ENCODE assay signal across 1 cellular context in the genomic region with DNA sequence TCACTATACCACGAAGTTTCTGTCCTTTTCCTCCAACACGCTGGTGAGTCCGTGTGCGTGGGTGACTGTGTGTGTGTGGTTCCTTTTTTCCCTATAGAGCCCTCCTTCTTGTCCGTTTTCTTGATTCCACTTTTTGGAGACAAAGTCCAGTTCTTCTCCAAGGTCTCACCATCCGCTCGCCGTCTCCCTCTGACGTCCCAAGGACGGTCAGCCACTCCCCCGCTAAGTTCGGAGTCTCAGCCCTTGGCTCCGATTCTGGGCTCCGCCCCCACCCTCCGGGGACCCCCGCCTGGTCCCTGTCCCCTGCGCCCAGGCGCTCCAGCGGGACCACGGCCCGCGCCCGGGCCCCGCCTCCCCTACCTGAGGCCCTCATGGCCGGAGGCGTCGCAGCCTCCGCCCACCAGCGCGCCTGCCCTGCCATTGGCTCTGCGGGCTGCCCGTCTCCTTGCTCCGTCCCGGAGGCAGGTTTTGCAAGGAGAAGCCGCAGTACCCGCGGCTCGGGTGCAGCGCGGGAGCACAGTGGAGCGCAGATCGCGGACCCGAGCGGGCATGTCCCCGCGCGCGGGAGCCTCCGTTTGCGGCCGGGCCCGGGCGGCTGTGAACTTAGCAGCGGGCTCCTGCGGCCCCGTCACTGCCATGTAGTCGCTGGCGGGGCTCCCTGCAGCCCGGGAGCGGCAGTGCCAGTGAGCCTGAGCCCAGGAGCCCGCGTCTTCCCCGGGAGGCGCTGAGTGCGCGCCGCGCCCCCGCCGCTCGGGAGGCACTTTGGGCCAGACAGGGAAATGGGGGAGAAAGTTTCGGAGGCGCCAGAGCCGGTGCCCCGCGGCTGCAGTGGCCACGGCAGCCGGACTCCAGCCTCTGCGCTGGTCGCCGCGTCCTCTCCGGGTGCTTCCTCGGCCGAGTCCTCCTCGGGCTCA.
A peak's percentile ranks its signal among the peaks of the same experiment; 100 is the strongest.
TF ChIP-seq lines count a peak whose summit lies in the region.

A gene (plus strand): TSS at position 517 of the 914 bp plus-strand sequence. CDS start 263 bp downstream, at position 780.

TF ChIP-seq in HEK293, 187 proteins besides CTCF, POLR2A, EP300 and RAD21 (continued from another document and continues in another):
- TF ChIP-seq, protein P1, sequence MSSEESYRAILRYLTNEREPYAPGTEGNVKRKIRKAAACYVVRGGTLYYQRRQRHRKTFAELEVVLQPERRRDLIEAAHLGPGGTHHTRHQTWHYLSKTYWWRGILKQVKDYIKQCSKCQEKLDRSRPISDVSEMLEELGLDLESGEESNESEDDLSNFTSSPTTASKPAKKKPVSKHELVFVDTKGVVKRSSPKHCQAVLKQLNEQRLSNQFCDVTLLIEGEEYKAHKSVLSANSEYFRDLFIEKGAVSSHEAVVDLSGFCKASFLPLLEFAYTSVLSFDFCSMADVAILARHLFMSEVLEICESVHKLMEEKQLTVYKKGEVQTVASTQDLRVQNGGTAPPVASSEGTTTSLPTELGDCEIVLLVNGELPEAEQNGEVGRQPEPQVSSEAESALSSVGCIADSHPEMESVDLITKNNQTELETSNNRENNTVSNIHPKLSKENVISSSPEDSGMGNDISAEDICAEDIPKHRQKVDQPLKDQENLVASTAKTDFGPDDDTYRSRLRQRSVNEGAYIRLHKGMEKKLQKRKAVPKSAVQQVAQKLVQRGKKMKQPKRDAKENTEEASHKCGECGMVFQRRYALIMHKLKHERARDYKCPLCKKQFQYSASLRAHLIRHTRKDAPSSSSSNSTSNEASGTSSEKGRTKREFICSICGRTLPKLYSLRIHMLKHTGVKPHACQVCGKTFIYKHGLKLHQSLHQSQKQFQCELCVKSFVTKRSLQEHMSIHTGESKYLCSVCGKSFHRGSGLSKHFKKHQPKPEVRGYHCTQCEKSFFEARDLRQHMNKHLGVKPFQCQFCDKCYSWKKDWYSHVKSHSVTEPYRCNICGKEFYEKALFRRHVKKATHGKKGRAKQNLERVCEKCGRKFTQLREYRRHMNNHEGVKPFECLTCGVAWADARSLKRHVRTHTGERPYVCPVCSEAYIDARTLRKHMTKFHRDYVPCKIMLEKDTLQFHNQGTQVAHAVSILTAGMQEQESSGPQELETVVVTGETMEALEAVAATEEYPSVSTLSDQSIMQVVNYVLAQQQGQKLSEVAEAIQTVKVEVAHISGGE (tag by site-specific recombination; conservative IDR thresholded peaks at IDR 0.05; ENCODE audit: low read depth) = peak; percentile 25; the same call in 1 of the 2 replicates
- TF ChIP-seq ZNF623 (tag by site-specific recombination; IDR thresholded peaks at IDR 0.05) = no peak
- TF ChIP-seq, protein P2, sequence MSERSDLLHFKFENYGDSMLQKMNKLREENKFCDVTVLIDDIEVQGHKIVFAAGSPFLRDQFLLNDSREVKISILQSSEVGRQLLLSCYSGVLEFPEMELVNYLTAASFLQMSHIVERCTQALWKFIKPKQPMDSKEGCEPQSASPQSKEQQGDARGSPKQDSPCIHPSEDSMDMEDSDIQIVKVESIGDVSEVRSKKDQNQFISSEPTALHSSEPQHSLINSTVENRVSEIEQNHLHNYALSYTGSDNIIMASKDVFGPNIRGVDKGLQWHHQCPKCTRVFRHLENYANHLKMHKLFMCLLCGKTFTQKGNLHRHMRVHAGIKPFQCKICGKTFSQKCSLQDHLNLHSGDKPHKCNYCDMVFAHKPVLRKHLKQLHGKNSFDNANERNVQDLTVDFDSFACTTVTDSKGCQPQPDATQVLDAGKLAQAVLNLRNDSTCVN (tag by site-specific recombination; optimal IDR thresholded peaks at IDR 0.05) = peak; percentile 99
- no peak for TF ChIP-seq SETDB1 (IDR thresholded peaks at IDR 0.05; ENCODE audit: insufficient read length, low read length)
- TF ChIP-seq ZNF292 (tag by site-specific recombination; IDR thresholded peaks at IDR 0.05; ENCODE audit: borderline replicate concordance, low read depth) = no peak
- TF ChIP-seq ZBTB8A (tag by site-specific recombination; IDR thresholded peaks at IDR 0.05) = peak; percentile 79
- no peak for TF ChIP-seq ZNF48 (tag by site-specific recombination; IDR thresholded peaks at IDR 0.05)
- TF ChIP-seq ZNF10 (tag by site-specific recombination; IDR thresholded peaks at IDR 0.05) = no peak
- peak; percentile 90 for TF ChIP-seq ZBTB20 (tag by site-specific recombination; IDR thresholded peaks at IDR 0.05)
- TF ChIP-seq ZNF214 (tag by site-specific recombination; IDR thresholded peaks at IDR 0.05; ENCODE audit: borderline replicate concordance) = no peak
- no peak for TF ChIP-seq KLF16 (tag by site-specific recombination; IDR thresholded peaks at IDR 0.05)
- TF ChIP-seq ZNF175 (tag by site-specific recombination; IDR thresholded peaks at IDR 0.05) = no peak
- no peak for TF ChIP-seq ZNF626 (tag by site-specific recombination; IDR thresholded peaks at IDR 0.05)
- TF ChIP-seq ZNF112 (tag by site-specific recombination; IDR thresholded peaks at IDR 0.05) = no peak
- TF ChIP-seq OSR2 (tag by site-specific recombination; IDR thresholded peaks at IDR 0.05) = peak; percentile 61
- no peak; the same call in 1 of the 2 replicates for TF ChIP-seq ZNF629 (tag by site-specific recombination; IDR thresholded peaks at IDR 0.05)
- TF ChIP-seq, protein P3, sequence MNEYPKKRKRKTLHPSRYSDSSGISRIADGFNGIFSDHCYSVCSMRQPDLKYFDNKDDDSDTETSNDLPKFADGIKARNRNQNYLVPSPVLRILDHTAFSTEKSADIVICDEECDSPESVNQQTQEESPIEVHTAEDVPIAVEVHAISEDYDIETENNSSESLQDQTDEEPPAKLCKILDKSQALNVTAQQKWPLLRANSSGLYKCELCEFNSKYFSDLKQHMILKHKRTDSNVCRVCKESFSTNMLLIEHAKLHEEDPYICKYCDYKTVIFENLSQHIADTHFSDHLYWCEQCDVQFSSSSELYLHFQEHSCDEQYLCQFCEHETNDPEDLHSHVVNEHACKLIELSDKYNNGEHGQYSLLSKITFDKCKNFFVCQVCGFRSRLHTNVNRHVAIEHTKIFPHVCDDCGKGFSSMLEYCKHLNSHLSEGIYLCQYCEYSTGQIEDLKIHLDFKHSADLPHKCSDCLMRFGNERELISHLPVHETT (tag by site-specific recombination; IDR thresholded peaks at IDR 0.05) = no peak
- TF ChIP-seq, protein P4, sequence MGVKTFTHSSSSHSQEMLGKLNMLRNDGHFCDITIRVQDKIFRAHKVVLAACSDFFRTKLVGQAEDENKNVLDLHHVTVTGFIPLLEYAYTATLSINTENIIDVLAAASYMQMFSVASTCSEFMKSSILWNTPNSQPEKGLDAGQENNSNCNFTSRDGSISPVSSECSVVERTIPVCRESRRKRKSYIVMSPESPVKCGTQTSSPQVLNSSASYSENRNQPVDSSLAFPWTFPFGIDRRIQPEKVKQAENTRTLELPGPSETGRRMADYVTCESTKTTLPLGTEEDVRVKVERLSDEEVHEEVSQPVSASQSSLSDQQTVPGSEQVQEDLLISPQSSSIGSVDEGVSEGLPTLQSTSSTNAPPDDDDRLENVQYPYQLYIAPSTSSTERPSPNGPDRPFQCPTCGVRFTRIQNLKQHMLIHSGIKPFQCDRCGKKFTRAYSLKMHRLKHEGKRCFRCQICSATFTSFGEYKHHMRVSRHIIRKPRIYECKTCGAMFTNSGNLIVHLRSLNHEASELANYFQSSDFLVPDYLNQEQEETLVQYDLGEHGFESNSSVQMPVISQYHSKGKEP (tag by site-specific recombination; IDR thresholded peaks at IDR 0.05) = peak; percentile 75; the same call in 1 of the 2 replicates
- no peak for TF ChIP-seq BCL11B (tag by site-specific recombination; IDR thresholded peaks at IDR 0.05; ENCODE audit: low read depth)
- TF ChIP-seq, protein P5, sequence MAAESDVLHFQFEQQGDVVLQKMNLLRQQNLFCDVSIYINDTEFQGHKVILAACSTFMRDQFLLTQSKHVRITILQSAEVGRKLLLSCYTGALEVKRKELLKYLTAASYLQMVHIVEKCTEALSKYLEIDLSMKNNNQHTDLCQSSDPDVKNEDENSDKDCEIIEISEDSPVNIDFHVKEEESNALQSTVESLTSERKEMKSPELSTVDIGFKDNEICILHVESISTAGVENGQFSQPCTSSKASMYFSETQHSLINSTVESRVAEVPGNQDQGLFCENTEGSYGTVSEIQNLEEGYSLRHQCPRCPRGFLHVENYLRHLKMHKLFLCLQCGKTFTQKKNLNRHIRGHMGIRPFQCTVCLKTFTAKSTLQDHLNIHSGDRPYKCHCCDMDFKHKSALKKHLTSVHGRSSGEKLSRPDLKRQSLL (tag by site-specific recombination; IDR thresholded peaks at IDR 0.05) = peak; percentile 76
- TF ChIP-seq ZNF701 (tag by site-specific recombination; IDR thresholded peaks at IDR 0.05) = no peak
- TF ChIP-seq, protein P6, sequence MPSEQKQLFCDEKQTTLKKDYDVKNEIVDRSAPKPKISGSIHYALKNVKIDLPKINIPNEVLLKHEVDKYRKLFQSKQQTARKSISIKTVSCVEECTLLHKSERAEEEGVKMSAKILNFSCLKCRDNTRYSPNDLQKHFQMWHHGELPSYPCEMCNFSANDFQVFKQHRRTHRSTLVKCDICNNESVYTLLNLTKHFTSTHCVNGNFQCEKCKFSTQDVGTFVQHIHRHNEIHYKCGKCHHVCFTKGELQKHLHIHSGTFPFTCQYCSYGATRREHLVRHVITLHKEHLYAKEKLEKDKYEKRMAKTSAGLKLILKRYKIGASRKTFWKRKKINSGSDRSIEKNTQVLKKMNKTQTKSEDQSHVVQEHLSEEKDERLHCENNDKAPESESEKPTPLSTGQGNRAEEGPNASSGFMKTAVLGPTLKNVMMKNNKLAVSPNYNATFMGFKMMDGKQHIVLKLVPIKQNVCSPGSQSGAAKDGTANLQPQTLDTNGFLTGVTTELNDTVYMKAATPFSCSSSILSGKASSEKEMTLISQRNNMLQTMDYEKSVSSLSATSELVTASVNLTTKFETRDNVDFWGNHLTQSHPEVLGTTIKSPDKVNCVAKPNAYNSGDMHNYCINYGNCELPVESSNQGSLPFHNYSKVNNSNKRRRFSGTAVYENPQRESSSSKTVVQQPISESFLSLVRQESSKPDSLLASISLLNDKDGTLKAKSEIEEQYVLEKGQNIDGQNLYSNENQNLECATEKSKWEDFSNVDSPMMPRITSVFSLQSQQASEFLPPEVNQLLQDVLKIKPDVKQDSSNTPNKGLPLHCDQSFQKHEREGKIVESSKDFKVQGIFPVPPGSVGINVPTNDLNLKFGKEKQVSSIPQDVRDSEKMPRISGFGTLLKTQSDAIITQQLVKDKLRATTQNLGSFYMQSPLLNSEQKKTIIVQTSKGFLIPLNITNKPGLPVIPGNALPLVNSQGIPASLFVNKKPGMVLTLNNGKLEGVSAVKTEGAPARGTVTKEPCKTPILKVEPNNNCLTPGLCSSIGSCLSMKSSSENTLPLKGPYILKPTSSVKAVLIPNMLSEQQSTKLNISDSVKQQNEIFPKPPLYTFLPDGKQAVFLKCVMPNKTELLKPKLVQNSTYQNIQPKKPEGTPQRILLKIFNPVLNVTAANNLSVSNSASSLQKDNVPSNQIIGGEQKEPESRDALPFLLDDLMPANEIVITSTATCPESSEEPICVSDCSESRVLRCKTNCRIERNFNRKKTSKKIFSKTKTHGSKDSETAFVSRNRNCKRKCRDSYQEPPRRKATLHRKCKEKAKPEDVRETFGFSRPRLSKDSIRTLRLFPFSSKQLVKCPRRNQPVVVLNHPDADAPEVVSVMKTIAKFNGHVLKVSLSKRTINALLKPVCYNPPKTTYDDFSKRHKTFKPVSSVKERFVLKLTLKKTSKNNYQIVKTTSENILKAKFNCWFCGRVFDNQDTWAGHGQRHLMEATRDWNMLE (tag by site-specific recombination; conservative IDR thresholded peaks at IDR 0.05; ENCODE audit: low read depth) = no peak
- no peak for TF ChIP-seq KLF7 (tag by site-specific recombination; IDR thresholded peaks at IDR 0.05; ENCODE audit: borderline replicate concordance)
- TF ChIP-seq ZNF76 (tag by site-specific recombination; IDR thresholded peaks at IDR 0.05; ENCODE audit: borderline replicate concordance, low read depth) = peak; percentile 56; the same call in 1 of the 2 replicates
- 0 out of 2 replicates have a peak, but pooled peaks have one; percentile 15 for TF ChIP-seq ZNF391 (tag by site-specific recombination; IDR thresholded peaks at IDR 0.05; ENCODE audit: borderline replicate concordance, low read depth)
- no peak for TF ChIP-seq TCF7L2 (IDR thresholded peaks at IDR 0.05; ENCODE audit: borderline replicate concordance, low read depth, low read length)
- no peak for TF ChIP-seq ZNF311 (tag by site-specific recombination; IDR thresholded peaks at IDR 0.05; ENCODE audit: borderline replicate concordance)
- TF ChIP-seq, protein P7, sequence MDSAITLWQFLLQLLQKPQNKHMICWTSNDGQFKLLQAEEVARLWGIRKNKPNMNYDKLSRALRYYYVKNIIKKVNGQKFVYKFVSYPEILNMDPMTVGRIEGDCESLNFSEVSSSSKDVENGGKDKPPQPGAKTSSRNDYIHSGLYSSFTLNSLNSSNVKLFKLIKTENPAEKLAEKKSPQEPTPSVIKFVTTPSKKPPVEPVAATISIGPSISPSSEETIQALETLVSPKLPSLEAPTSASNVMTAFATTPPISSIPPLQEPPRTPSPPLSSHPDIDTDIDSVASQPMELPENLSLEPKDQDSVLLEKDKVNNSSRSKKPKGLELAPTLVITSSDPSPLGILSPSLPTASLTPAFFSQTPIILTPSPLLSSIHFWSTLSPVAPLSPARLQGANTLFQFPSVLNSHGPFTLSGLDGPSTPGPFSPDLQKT (IDR thresholded peaks at IDR 0.05; ENCODE audit: borderline replicate concordance, low read depth, low read length) = no peak
- no peak for TF ChIP-seq ZNF404 (tag by site-specific recombination; IDR thresholded peaks at IDR 0.05)
